Comparison of ENCODE assay signal across 1 cellular context in the genomic region with DNA sequence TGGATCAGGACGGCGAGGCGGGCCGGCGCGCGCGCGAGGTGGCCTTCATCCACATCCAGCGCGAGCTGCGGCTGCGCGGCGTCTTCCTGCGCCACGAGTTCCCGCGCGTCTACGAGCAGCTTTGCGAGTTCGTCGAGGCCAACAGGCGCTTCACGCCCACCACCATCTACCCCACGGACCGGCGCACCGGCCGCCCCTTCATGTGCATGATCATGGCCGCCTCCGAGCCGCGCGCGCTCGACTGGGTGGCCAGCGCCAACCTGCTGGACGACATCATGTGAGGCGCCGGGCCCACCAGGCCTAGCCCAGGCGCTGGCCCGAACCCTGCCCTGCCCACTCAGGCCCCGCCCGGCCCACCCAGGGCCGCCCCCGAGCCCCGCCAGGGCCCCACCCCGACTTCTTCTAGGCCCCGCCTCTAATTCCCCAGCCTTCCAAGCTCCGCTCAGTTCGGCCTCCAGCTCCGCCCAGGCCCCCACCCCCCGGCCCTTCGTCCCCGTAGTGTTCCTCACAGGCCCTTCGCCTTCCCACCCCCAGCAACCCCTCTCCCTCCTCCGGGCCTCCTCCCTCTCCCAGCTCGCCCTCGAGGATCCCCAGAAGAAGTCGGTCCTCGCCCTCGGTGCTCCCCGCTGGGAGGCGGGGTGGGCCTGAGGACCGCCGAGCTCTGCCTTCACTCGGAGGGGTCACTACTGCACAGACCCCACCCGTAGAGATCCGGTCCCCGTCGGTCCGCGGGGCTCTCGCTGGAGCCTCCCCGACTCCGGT.
TF ChIP-seq lines count a peak whose summit lies in the region.

No MANE protein-coding gene starts in this region.

TF ChIP-seq in HepG2, 621 proteins besides CTCF, POLR2A, EP300 and RAD21 (continues in another document):
- TF ChIP-seq, protein P1, sequence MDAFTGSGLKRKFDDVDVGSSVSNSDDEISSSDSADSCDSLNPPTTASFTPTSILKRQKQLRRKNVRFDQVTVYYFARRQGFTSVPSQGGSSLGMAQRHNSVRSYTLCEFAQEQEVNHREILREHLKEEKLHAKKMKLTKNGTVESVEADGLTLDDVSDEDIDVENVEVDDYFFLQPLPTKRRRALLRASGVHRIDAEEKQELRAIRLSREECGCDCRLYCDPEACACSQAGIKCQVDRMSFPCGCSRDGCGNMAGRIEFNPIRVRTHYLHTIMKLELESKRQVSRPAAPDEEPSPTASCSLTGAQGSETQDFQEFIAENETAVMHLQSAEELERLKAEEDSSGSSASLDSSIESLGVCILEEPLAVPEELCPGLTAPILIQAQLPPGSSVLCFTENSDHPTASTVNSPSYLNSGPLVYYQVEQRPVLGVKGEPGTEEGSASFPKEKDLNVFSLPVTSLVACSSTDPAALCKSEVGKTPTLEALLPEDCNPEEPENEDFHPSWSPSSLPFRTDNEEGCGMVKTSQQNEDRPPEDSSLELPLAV (CRISPR knock-in tag; conservative IDR thresholded peaks at IDR 0.05; ENCODE audit: low read depth), result no peak
- no peak for TF ChIP-seq NR2F6 (IDR thresholded peaks at IDR 0.05)
- no peak for TF ChIP-seq NR2F6 (CRISPR knock-in tag; IDR thresholded peaks at IDR 0.05)
- no peak for TF ChIP-seq ZNF484 (CRISPR knock-in tag; IDR thresholded peaks at IDR 0.05; ENCODE audit: borderline replicate concordance, low read depth)
- 0 out of 2 replicates have a peak, but pooled peaks have one; percentile 52 for TF ChIP-seq ZSCAN21 (CRISPR knock-in tag; IDR thresholded peaks at IDR 0.05; ENCODE audit: borderline replicate concordance)
- TF ChIP-seq ZMYM2 (CRISPR knock-in tag; IDR thresholded peaks at IDR 0.05), result 0 out of 2 replicates have a peak, but pooled peaks have one; percentile 69
- TF ChIP-seq ZNF33B (CRISPR knock-in tag; IDR thresholded peaks at IDR 0.05), result no peak; the same call in 1 of the 2 replicates
- no peak for TF ChIP-seq NR2C2 (CRISPR knock-in tag; IDR thresholded peaks at IDR 0.05; ENCODE audit: borderline replicate concordance)
- TF ChIP-seq, protein P2, sequence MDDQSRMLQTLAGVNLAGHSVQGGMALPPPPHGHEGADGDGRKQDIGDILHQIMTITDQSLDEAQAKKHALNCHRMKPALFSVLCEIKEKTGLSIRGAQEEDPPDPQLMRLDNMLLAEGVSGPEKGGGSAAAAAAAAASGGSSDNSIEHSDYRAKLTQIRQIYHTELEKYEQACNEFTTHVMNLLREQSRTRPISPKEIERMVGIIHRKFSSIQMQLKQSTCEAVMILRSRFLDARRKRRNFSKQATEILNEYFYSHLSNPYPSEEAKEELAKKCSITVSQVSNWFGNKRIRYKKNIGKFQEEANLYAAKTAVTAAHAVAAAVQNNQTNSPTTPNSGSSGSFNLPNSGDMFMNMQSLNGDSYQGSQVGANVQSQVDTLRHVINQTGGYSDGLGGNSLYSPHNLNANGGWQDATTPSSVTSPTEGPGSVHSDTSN (CRISPR knock-in tag; IDR thresholded peaks at IDR 0.05; ENCODE audit: borderline replicate concordance), result no peak
- no peak for TF ChIP-seq JUNB (CRISPR knock-in tag; IDR thresholded peaks at IDR 0.05; ENCODE audit: borderline replicate concordance)
- no peak for TF ChIP-seq ZNF556 (CRISPR knock-in tag; IDR thresholded peaks at IDR 0.05; ENCODE audit: borderline replicate concordance)
- no peak for TF ChIP-seq RBFOX2 (IDR thresholded peaks at IDR 0.05; ENCODE audit: low read depth, low read length)
- TF ChIP-seq ZBTB20 (CRISPR knock-in tag; IDR thresholded peaks at IDR 0.05; ENCODE audit: borderline replicate concordance, low read depth), result no peak; the same call in 1 of the 2 replicates
- TF ChIP-seq HOXA3 (CRISPR knock-in tag; IDR thresholded peaks at IDR 0.05), result peak; percentile 92
- TF ChIP-seq IKZF4 (CRISPR knock-in tag; IDR thresholded peaks at IDR 0.05; ENCODE audit: borderline replicate concordance, low read depth, not compliant biosample characterization), result no peak
- TF ChIP-seq ZNF777 (CRISPR knock-in tag; IDR thresholded peaks at IDR 0.05), result peak; percentile 97; the same call in 1 of the 2 replicates
- TF ChIP-seq HIC2 (CRISPR knock-in tag; IDR thresholded peaks at IDR 0.05; ENCODE audit: low read depth), result 0 out of 2 replicates have a peak, but pooled peaks have one; percentile 46
- 0 out of 2 replicates have a peak, but pooled peaks have one; percentile 31 for TF ChIP-seq ZNF713 (CRISPR knock-in tag; IDR thresholded peaks at IDR 0.05)
- TF ChIP-seq, protein P3, sequence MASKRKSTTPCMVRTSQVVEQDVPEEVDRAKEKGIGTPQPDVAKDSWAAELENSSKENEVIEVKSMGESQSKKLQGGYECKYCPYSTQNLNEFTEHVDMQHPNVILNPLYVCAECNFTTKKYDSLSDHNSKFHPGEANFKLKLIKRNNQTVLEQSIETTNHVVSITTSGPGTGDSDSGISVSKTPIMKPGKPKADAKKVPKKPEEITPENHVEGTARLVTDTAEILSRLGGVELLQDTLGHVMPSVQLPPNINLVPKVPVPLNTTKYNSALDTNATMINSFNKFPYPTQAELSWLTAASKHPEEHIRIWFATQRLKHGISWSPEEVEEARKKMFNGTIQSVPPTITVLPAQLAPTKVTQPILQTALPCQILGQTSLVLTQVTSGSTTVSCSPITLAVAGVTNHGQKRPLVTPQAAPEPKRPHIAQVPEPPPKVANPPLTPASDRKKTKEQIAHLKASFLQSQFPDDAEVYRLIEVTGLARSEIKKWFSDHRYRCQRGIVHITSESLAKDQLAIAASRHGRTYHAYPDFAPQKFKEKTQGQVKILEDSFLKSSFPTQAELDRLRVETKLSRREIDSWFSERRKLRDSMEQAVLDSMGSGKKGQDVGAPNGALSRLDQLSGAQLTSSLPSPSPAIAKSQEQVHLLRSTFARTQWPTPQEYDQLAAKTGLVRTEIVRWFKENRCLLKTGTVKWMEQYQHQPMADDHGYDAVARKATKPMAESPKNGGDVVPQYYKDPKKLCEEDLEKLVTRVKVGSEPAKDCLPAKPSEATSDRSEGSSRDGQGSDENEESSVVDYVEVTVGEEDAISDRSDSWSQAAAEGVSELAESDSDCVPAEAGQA (IDR thresholded peaks at IDR 0.05; ENCODE audit: low read depth), result peak; percentile 78; the same call in 1 of the 2 replicates
- TF ChIP-seq, protein P3 (CRISPR knock-in tag; IDR thresholded peaks at IDR 0.05; ENCODE audit: borderline replicate concordance), result no peak
- TF ChIP-seq ZNF180 (CRISPR knock-in tag; IDR thresholded peaks at IDR 0.05; ENCODE audit: borderline replicate concordance, low read depth), result no peak
- TF ChIP-seq ZNF547 (CRISPR knock-in tag; IDR thresholded peaks at IDR 0.05), result peak; percentile 84; the same call in 1 of the 2 replicates
- no peak for TF ChIP-seq ARNT (IDR thresholded peaks at IDR 0.05)
- TF ChIP-seq, protein P4, sequence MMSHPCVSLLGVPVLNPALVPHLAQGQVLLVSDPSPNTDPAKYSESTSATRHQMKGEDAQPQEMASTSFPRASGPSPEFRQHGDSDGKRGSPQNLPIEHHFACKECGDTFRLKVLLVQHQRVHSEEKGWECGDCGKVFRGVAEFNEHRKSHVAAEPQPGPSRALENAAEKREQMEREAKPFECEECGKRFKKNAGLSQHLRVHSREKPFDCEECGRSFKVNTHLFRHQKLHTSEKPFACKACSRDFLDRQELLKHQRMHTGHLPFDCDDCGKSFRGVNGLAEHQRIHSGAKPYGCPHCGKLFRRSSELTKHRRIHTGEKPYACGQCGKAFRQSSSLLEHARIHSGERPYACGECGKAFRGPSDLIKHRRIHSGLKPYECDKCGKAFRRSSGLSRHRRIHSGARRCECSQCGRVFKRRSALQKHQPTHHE (CRISPR knock-in tag; IDR thresholded peaks at IDR 0.05; ENCODE audit: borderline replicate concordance), result no peak
- TF ChIP-seq MIER3 (CRISPR knock-in tag; IDR thresholded peaks at IDR 0.05; ENCODE audit: borderline replicate concordance), result no peak
- TF ChIP-seq ZNF18 (CRISPR knock-in tag; IDR thresholded peaks at IDR 0.05; ENCODE audit: insufficient replicate concordance), result no peak
- 0 out of 2 replicates have a peak, but pooled peaks have one; percentile 27 for TF ChIP-seq CREM (IDR thresholded peaks at IDR 0.05)
- TF ChIP-seq CREM (CRISPR knock-in tag; IDR thresholded peaks at IDR 0.05), result no peak
- no peak for TF ChIP-seq ZBTB14 (CRISPR knock-in tag; IDR thresholded peaks at IDR 0.05)
- no peak for TF ChIP-seq ZNF329 (CRISPR knock-in tag; IDR thresholded peaks at IDR 0.05; ENCODE audit: low read depth)
- no peak for TF ChIP-seq MAFK (conservative IDR thresholded peaks at IDR 0.05 in 1 of 2, IDR thresholded peaks at IDR 0.05 in 1 of 2; ENCODE audit: low read length in 2 of 2)
- TF ChIP-seq FOXA3 (CRISPR knock-in tag; IDR thresholded peaks at IDR 0.05), result no peak
- TF ChIP-seq ZMAT5 (CRISPR knock-in tag; IDR thresholded peaks at IDR 0.05; ENCODE audit: borderline replicate concordance, low read depth), result no peak
- TF ChIP-seq ZBED4 (CRISPR knock-in tag; IDR thresholded peaks at IDR 0.05; ENCODE audit: borderline replicate concordance), result no peak; the same call in 1 of the 2 replicates
- TF ChIP-seq HNF4A (CRISPR knock-in tag; IDR thresholded peaks at IDR 0.05), result no peak
- no peak for TF ChIP-seq HES4 (CRISPR knock-in tag; IDR thresholded peaks at IDR 0.05; ENCODE audit: borderline replicate concordance)
